ENCODE assay signal across 32 cellular contexts in the genomic region with DNA sequence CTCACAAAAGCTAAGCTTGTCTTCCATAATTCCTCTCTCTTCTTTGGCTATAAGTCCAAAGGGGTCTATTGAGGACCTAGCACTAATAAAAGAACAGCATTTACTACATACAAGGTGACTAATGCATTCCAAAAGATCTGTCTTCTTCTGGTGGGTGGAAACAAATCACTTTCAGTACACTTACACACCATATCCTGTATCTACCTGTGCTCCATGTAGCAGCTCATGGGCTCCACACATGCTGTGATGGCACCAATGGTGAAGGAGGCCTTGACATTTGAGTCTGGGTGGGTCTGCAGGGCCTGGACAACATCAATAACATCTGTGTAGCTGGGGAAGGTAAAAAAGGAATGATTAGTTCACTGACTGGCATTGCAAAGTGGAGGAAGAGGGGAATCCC.
"Had no signal": no experiment of that assay in that cellular context is flagged by ENCODE, and none has a peak within 500 bp of the region (broad histone marks: within the 10 kb centered on the region; RNA-seq: fewer than 3 reads in every experiment).

No MANE protein-coding gene starts in this region.

- H3K36me3 Mint-ChIP-seq: activated CD8-positive, alpha-beta memory T cell treated with anti-CD3 and anti-CD28 coated beads, Interleukin-2, amount 10 ng/mL, durations not matched to agents 7 days and 5 days; activated naive CD8-positive, alpha-beta T cell treated with anti-CD3 and anti-CD28 coated beads, Interleukin-2, amount 10 ng/mL, durations not matched to agents 7 days and 5 days had no signal

- H3K27me3 Mint-ChIP-seq: activated B cell treated with CpG ODN at 0.5 μM for 24 hours; activated CD4-positive, alpha-beta memory T cell treated with anti-CD3 and anti-CD28 coated beads, Interleukin-2, amount 10 ng/mL, durations not matched to agents 7 days and 5 days; activated CD4-positive, alpha-beta T cell treated with anti-CD3 and anti-CD28 coated beads, Interleukin-2, amount 10 ng/mL, durations not matched to agents 7 days and 5 days; activated CD8-positive, alpha-beta memory T cell treated with anti-CD3 and anti-CD28 coated beads, Interleukin-2, amount 10 ng/mL, durations not matched to agents 7 days and 5 days; activated naive CD4-positive, alpha-beta T cell treated with anti-CD3 and anti-CD28 coated beads, Interleukin-2, amount 50 U/mL, for 24 hours; activated naive CD8-positive, alpha-beta T cell treated with anti-CD3 and anti-CD28 coated beads, Interleukin-2, amount 10 ng/mL, durations not matched to agents 7 days and 5 days; effector memory CD8-positive, alpha-beta T cell; T-helper 17 cell had no signal

- H3K4me1 Mint-ChIP-seq: activated B cell treated with CpG ODN at 0.5 μM for 24 hours; activated CD4-positive, alpha-beta memory T cell treated with anti-CD3 and anti-CD28 coated beads, Interleukin-2, amount 10 ng/mL, durations not matched to agents 7 days and 5 days; activated CD4-positive, alpha-beta T cell treated with anti-CD3 and anti-CD28 coated beads, Interleukin-2, amount 10 ng/mL, durations not matched to agents 7 days and 5 days; activated CD8-positive, alpha-beta memory T cell treated with anti-CD3 and anti-CD28 coated beads, Interleukin-2, amount 10 ng/mL, durations not matched to agents 7 days and 5 days; activated naive CD4-positive, alpha-beta T cell treated with anti-CD3 and anti-CD28 coated beads, Interleukin-2, amount 50 U/mL, for 24 hours; activated naive CD8-positive, alpha-beta T cell treated with anti-CD3 and anti-CD28 coated beads, Interleukin-2, amount 10 ng/mL, durations not matched to agents 7 days and 5 days had no signal

- H3K27ac Mint-ChIP-seq: activated B cell treated with CpG ODN at 0.5 μM for 24 hours; activated CD4-positive, alpha-beta memory T cell treated with anti-CD3 and anti-CD28 coated beads, Interleukin-2, amount 10 ng/mL, durations not matched to agents 7 days and 5 days; activated CD4-positive, alpha-beta T cell treated with anti-CD3 and anti-CD28 coated beads, Interleukin-2, amount 10 ng/mL, durations not matched to agents 7 days and 5 days; activated CD8-positive, alpha-beta memory T cell treated with anti-CD3 and anti-CD28 coated beads, Interleukin-2, amount 10 ng/mL, durations not matched to agents 7 days and 5 days; activated naive CD4-positive, alpha-beta T cell treated with anti-CD3 and anti-CD28 coated beads for 36 hours; activated naive CD4-positive, alpha-beta T cell treated with anti-CD3 and anti-CD28 coated beads, Interleukin-2, amount 50 U/mL, for 24 hours; activated naive CD8-positive, alpha-beta T cell treated with anti-CD3 and anti-CD28 coated beads, Interleukin-2, amount 10 ng/mL, durations not matched to agents 7 days and 5 days; activated T-helper 1 cell treated with anti-CD3 and anti-CD28 coated beads, Interleukin-12 subunit alpha, Interleukin-12 subunit beta, Interleukin-2, Interleukin-4 antibody, amounts not matched to agents 30 ng/mL and 10 ng/mL and 1 ng/mL, durations not matched to agents 14 hours and 24 hours and 36 hours; activated T-helper 2 cell treated with anti-CD3 and anti-CD28 coated beads, Interferon-gamma antibody, Interleukin-2, Interleukin-4, amounts not matched to agents 10 μg/mL and 5 μg/mL and 100 μg/mL, durations not matched to agents 14 hours and 24 hours and 36 hours; T-helper 17 cell; T-helper 2 cell treated with Interferon-gamma antibody and Interleukin-4, amounts not matched to agents 5 μg/mL and 100 μg/mL, for 36 hours had no signal

- DNase-seq: activated B cell treated with CpG ODN at 0.5 μM for 24 hours; activated CD4-positive, alpha-beta memory T cell treated with anti-CD3 and anti-CD28 coated beads, Interleukin-2, amount 10 ng/mL, durations not matched to agents 7 days and 5 days; activated CD4-positive, alpha-beta T cell treated with anti-CD3 and anti-CD28 coated beads, Interleukin-2, amount 10 ng/mL, durations not matched to agents 7 days and 5 days; activated CD4-positive, alpha-beta T cell treated with anti-CD3 and anti-CD28 coated beads, Interleukin-2, amount 50 U/mL, for 4 hours; activated CD8-positive, alpha-beta memory T cell treated with anti-CD3 and anti-CD28 coated beads, Interleukin-2, amount 10 ng/mL, durations not matched to agents 7 days and 5 days; activated CD8-positive, alpha-beta memory T cell treated with anti-CD3 and anti-CD28 coated beads, Interleukin-2, amount 50 U/mL, for 4 hours; activated effector memory CD4-positive, alpha-beta T cell treated with anti-CD3 and anti-CD28 coated beads, Interleukin-2, amount 50 U/mL, for 16 hours; activated naive CD4-positive, alpha-beta T cell treated with anti-CD3 and anti-CD28 coated beads for 36 hours; activated naive CD8-positive, alpha-beta T cell treated with anti-CD3 and anti-CD28 coated beads, Interleukin-2, amount 10 ng/mL, durations not matched to agents 7 days and 5 days; activated T-cell treated with anti-CD3 and anti-CD28 coated beads, Interleukin-2, amount 50 U/mL, for 1 hour; activated T-cell treated with anti-CD3 and anti-CD28 coated beads, Interleukin-2, amount 50 U/mL, for 48 hours; amniotic stem cell; anterior cingulate cortex; brain microvascular endothelial cell; caudate nucleus; cortex of kidney; dermis blood vessel endothelial cell; effector CD4-positive, alpha-beta T cell; effector memory CD8-positive, alpha-beta T cell; erythroblast; foreskin keratinocyte; gastrocnemius medialis; glutamatergic neuron; T-helper 1 cell; T-helper 17 cell; T1000; WERI-Rb-1 had no signal

- H3K4me3 Mint-ChIP-seq: activated B cell treated with CpG ODN at 0.5 μM for 24 hours; activated CD4-positive, alpha-beta memory T cell treated with anti-CD3 and anti-CD28 coated beads, Interleukin-2, amount 10 ng/mL, durations not matched to agents 7 days and 5 days; activated CD4-positive, alpha-beta T cell treated with anti-CD3 and anti-CD28 coated beads, Interleukin-2, amount 10 ng/mL, durations not matched to agents 7 days and 5 days; activated CD8-positive, alpha-beta memory T cell treated with anti-CD3 and anti-CD28 coated beads, Interleukin-2, amount 10 ng/mL, durations not matched to agents 7 days and 5 days; activated naive CD4-positive, alpha-beta T cell treated with anti-CD3 and anti-CD28 coated beads for 36 hours; activated naive CD4-positive, alpha-beta T cell treated with anti-CD3 and anti-CD28 coated beads, Interleukin-2, amount 50 U/mL, for 24 hours; activated naive CD8-positive, alpha-beta T cell treated with anti-CD3 and anti-CD28 coated beads, Interleukin-2, amount 10 ng/mL, durations not matched to agents 7 days and 5 days; activated T-helper 1 cell treated with anti-CD3 and anti-CD28 coated beads, Interleukin-12 subunit alpha, Interleukin-12 subunit beta, Interleukin-2, Interleukin-4 antibody, amounts not matched to agents 30 ng/mL and 10 ng/mL and 1 ng/mL, durations not matched to agents 14 hours and 24 hours and 36 hours; effector memory CD8-positive, alpha-beta T cell; T-helper 17 cell; T-helper 2 cell treated with Interferon-gamma antibody and Interleukin-4, amounts not matched to agents 5 μg/mL and 100 μg/mL, for 36 hours had no signal

- H3K9me3 Mint-ChIP-seq: activated B cell treated with CpG ODN at 0.5 μM for 24 hours; activated CD4-positive, alpha-beta memory T cell treated with anti-CD3 and anti-CD28 coated beads, Interleukin-2, amount 10 ng/mL, durations not matched to agents 7 days and 5 days; activated CD4-positive, alpha-beta T cell treated with anti-CD3 and anti-CD28 coated beads, Interleukin-2, amount 10 ng/mL, durations not matched to agents 7 days and 5 days; activated naive CD4-positive, alpha-beta T cell treated with anti-CD3 and anti-CD28 coated beads for 36 hours; activated naive CD4-positive, alpha-beta T cell treated with anti-CD3 and anti-CD28 coated beads, Interleukin-2, amount 50 U/mL, for 24 hours; activated naive CD8-positive, alpha-beta T cell treated with anti-CD3 and anti-CD28 coated beads, Interleukin-2, amount 10 ng/mL, durations not matched to agents 7 days and 5 days; activated T-helper 1 cell treated with anti-CD3 and anti-CD28 coated beads, Interleukin-12 subunit alpha, Interleukin-12 subunit beta, Interleukin-2, Interleukin-4 antibody, amounts not matched to agents 30 ng/mL and 10 ng/mL and 1 ng/mL, durations not matched to agents 14 hours and 24 hours and 36 hours; activated T-helper 2 cell treated with anti-CD3 and anti-CD28 coated beads, Interferon-gamma antibody, Interleukin-2, Interleukin-4, amounts not matched to agents 10 μg/mL and 5 μg/mL and 100 μg/mL, durations not matched to agents 14 hours and 24 hours and 36 hours; effector memory CD8-positive, alpha-beta T cell; T-helper 2 cell treated with Interferon-gamma antibody and Interleukin-4, amounts not matched to agents 5 μg/mL and 100 μg/mL, for 36 hours had no signal

- ATAC-seq: activated CD4-positive, CD25-positive, alpha-beta regulatory T cell treated with anti-CD3 and anti-CD28 coated beads, Interleukin-2, amount 50 U/mL, for 24 hours; activated CD8-positive, alpha-beta memory T cell treated with anti-CD3 and anti-CD28 coated beads, Interleukin-2, amount 10 ng/mL, durations not matched to agents 7 days and 5 days; effector memory CD8-positive, alpha-beta T cell; foreskin keratinocyte; gastrocnemius medialis; T-helper 17 cell had no signal
